ENCODE assay signal across 8 cellular contexts in genomic region chr19:49497047-49497789, GRCh38. TPM values are rescaled to one million over a fixed set of nuclear protein-coding genes. Genes with fewer than 3 reads are reported as not detected.
DNase-seq lines count a peak whose midpoint lies in the region; ATAC-seq and TF ChIP-seq lines count a peak whose summit lies in the region.

No MANE protein-coding gene starts in this region.

- peak overlapping the region; percentile 100 for H3K4me3 ChIP-seq in parathyroid adenoma (ENCODE audit: low read depth, low read length)

- no peaks in the 10 kb centered on the region for H3K36me3 ChIP-seq in parathyroid adenoma (ENCODE audit: control insufficient read depth, insufficient read depth, low read length)

- no peak for ATAC-seq in HG03280 (IDR thresholded peaks at IDR 0.05; ENCODE audit: unreplicated experiment)

- peak overlapping the region; percentile 94 for H3K27ac ChIP-seq in parathyroid adenoma

- peaks cover 13% of the 10 kb centered on the region for H3K4me1 ChIP-seq in parathyroid adenoma

- no peaks in the 10 kb centered on the region for H3K27me3 ChIP-seq in parathyroid adenoma (ENCODE audit: control insufficient read depth, insufficient read depth, low read length)

- DNase-seq in activated gamma-delta T cell treated with Interleukin-2 at 50 U/mL for 16 hours (peak; percentile 65), activated gamma-delta T cell (lab: John Stamatoyannopoulos, UW) (no peak), glomerular visceral epithelial cell (ENCODE audit: extremely low spot score) (peak; percentile 63), hippocampal formation (lab: John Stamatoyannopoulos, UW) (no peak)
- peak; percentile 63 for DNase-seq in activated effector memory CD4-positive, alpha-beta T cell treated with Interleukin-2 at 50 U/mL for 16 hours

- TF ChIP-seq CTCF in parathyroid adenoma (IDR thresholded peaks at IDR 0.05), result no peak

- peak overlapping the region; percentile 95 for H3K9ac ChIP-seq in parathyroid adenoma

- no peaks in the 10 kb centered on the region for H3K79me2 ChIP-seq in parathyroid adenoma

- H3K4me2 ChIP-seq in parathyroid adenoma (ENCODE audit: low read length), result peak overlapping the region; percentile 77

- H2AFZ ChIP-seq in parathyroid adenoma, result peak overlapping the region; percentile 95

- H3K9me3 ChIP-seq in parathyroid adenoma (ENCODE audit: control insufficient read depth, low read length), result no peaks in the 10 kb centered on the region

TF ChIP-seq in PFSK-1, 5 proteins besides CTCF, POLR2A, EP300 and RAD21:
- peak; percentile 96; the same call in 1 of the 2 replicates for TF ChIP-seq SIN3A (IDR thresholded peaks at IDR 0.05; ENCODE audit: borderline replicate concordance, insufficient read depth, low read length)
- peak; percentile 71 for TF ChIP-seq POLR2AphosphoS5 (IDR thresholded peaks at IDR 0.05; ENCODE audit: low read depth, low read length)
- no peak for TF ChIP-seq FOXP2 (optimal IDR thresholded peaks at IDR 0.05; ENCODE audit: borderline replicate concordance, extremely low read depth, extremely low read length, insufficient read depth)
- peak; percentile 67; the same call in 1 of the 2 replicates for TF ChIP-seq TAF1 (IDR thresholded peaks at IDR 0.05; ENCODE audit: borderline replicate concordance, insufficient read depth, low read length)
- 0 out of 4 replicates have a peak, but pooled peaks of 1 of the 2 experiments have one; percentile 1 for TF ChIP-seq REST (IDR thresholded peaks at IDR 0.05; ENCODE audit: insufficient read depth in 1 of 2, low read depth in 2 of 2, low read length in 2 of 2)
TF ChIP-seq in PFSK-1: peak in this region for 4.

RNA-seq across cellular contexts. Expression of gene RPS11, which starts 1.0 kb away (rescaled TPM):
- 6,321 TPM for polyA plus RNA-seq in PFSK-1 (2012; ENCODE audit: insufficient read length, low read depth)

RNA-seq across cellular contexts. Expression of gene RPL13A, which starts 9.8 kb away (rescaled TPM):
- polyA plus RNA-seq in PFSK-1 (2012; ENCODE audit: insufficient read length, low read depth), result 10,979 TPM

RNA-seq across cellular contexts. Expression of gene FCGRT, which starts 15.2 kb away (rescaled TPM):
- 45.1 TPM for polyA plus RNA-seq in PFSK-1 (2012; ENCODE audit: insufficient read length, low read depth)

RNA-seq across cellular contexts. Expression of gene FLT3LG, which starts 23.2 kb away (rescaled TPM):
- 5.8 TPM for polyA plus RNA-seq in PFSK-1 (2012; ENCODE audit: insufficient read length, low read depth)

RNA-seq across cellular contexts. Expression of gene RCN3, which starts 30.6 kb away (rescaled TPM):
- 29.6 TPM for polyA plus RNA-seq in PFSK-1 (2012; ENCODE audit: insufficient read length, low read depth)

Comparison
In these comparisons a context has a peak if more than half of its experiments do, and no peak if none do; other contexts are left out.
1. DNase-seq: peak in activated gamma-delta T cell treated with Interleukin-2 at 50 U/mL for 16 hours (single experiment), activated effector memory CD4-positive, alpha-beta T cell treated with Interleukin-2 at 50 U/mL for 16 hours (single experiment) and glomerular visceral epithelial cell (single experiment); none in activated gamma-delta T cell (single experiment) and hippocampal formation (0 of 2).